In the genomic region with DNA sequence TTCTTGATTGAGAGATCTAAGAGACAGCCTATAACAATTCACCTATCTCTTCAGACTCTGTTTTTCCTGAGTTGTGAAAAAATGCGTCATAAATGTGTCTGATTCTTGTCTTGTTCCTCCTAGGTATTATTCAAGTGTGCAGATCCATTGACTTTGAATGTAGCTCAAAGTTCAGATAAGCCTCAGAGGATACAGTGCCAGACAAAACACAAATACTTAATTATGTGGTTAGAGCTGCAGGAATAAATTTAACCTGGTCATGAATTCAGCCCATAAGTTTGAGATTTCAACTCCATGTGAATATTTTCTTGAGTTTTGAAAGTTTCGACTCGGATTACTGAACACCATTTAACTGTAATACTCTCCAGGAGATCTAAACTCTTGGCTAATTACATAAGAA, we compare ENCODE assay signal across 10 cellular contexts.
"Had no signal": no experiment of that assay in that cellular context is flagged by ENCODE, and none has a peak within 500 bp of the region (broad histone marks: within the 10 kb centered on the region; RNA-seq: fewer than 3 reads in every experiment).

No MANE protein-coding gene starts in this region.

- H3K4me1 ChIP-seq: HAP-1 had no signal

- H3K9me3 ChIP-seq: HAP-1 had no signal

- ATAC-seq: HCT116 had no signal

- FAIRE-seq: HTR-8/SVneo had no signal

- H3K27ac Mint-ChIP-seq: HFFc6 had no signal

- H3K27ac ChIP-seq: KMS-11 had no signal

- DNase-seq: GOT3, H7, HFFc6, IMR-90, Karpas-422, KBM-7 had no signal

- H3K4me3 ChIP-seq: HAP-1 had no signal

- H3K36me3 ChIP-seq: HAP-1 had no signal

- H3K4me3 Mint-ChIP-seq: HFFc6 had no signal

- H3K4me2 ChIP-seq: KMS-11 had no signal

- H3K9ac ChIP-seq: KMS-11 had no signal
